ENCODE assay signal across 24 cellular contexts in genomic region chr9:27765931-27766835, GRCh38.
DNase-seq lines count a peak whose midpoint lies in the region; ATAC-seq and TF ChIP-seq lines count a peak whose summit lies in the region.
"Had no signal": no experiment of that assay in that cellular context is flagged by ENCODE, and none has a peak within 500 bp of the region (broad histone marks: within the 10 kb centered on the region; RNA-seq: fewer than 3 reads in every experiment).

No MANE protein-coding gene starts in this region.

- H3K27ac Mint-ChIP-seq in activated CD4-positive, alpha-beta memory T cell treated with anti-CD3 and anti-CD28 coated beads, Interleukin-2, amount 10 ng/mL, durations not matched to agents 7 days and 5 days, result no peak overlapping the region
- H3K27ac Mint-ChIP-seq: activated CD8-positive, alpha-beta T cell treated with anti-CD3 and anti-CD28 coated beads for 36 hours; activated naive CD4-positive, alpha-beta T cell treated with anti-CD3 and anti-CD28 coated beads, Interleukin-2, amount 50 U/mL, for 24 hours; activated T-helper 17 cell treated with anti-CD3 and anti-CD28 coated beads, Interleukin-2, amount 50 U/mL, for 72 hours; B cell; natural killer cell treated with Interleukin-12 subunit alpha and Interleukin-12 subunit beta and Interleukin-15 and Interleukin-18, amount 100 ng/mL, for 72 hours; progenitor cell of endocrine pancreas; stimulated activated naive CD8-positive, alpha-beta T cell treated with anti-CD3 and anti-CD28 coated beads, Interleukin-15, Interleukin-2, amounts not matched to agents 100 ng/mL and 50 ng/mL, for 24 hours had no signal

- peak; percentile 48 for DNase-seq in Jurkat, Clone E6-1 (ENCODE audit: low read depth, low spot score)
- DNase-seq in astrocyte of the hippocampus (ENCODE audit: low read depth, low spot score) (peak; percentile 69), foreskin melanocyte (peak; percentile 77), neuronal stem cell (ENCODE audit: low spot score) (no peak), thyroid gland (no peak), left lobe of liver (ENCODE audit: low spot score) (no peak)
- DNase-seq in activated CD4-positive, alpha-beta memory T cell treated with anti-CD3 and anti-CD28 coated beads, Interleukin-2, amount 10 ng/mL, durations not matched to agents 7 days and 5 days, result no peak
- DNase-seq: activated CD8-positive, alpha-beta T cell treated with anti-CD3 and anti-CD28 coated beads for 36 hours; amygdala; GOT3; left lung; NCI-H1048; NCI-H1694; NCI-H526 treated with DMSO at 0.1 percent for 48 hours; T-helper 1 cell; tibial artery had no signal

- H3K9me3 Mint-ChIP-seq in activated CD4-positive, alpha-beta memory T cell treated with anti-CD3 and anti-CD28 coated beads, Interleukin-2, amount 10 ng/mL, durations not matched to agents 7 days and 5 days, result no peaks in the 10 kb centered on the region
- H3K9me3 Mint-ChIP-seq: activated CD8-positive, alpha-beta T cell treated with anti-CD3 and anti-CD28 coated beads for 36 hours; activated naive CD4-positive, alpha-beta T cell treated with anti-CD3 and anti-CD28 coated beads, Interleukin-2, amount 50 U/mL, for 24 hours; stimulated activated naive CD8-positive, alpha-beta T cell treated with anti-CD3 and anti-CD28 coated beads, Interleukin-15, Interleukin-2, amounts not matched to agents 100 ng/mL and 50 ng/mL, for 24 hours had no signal

- H3K9me3 ChIP-seq in neuronal stem cell (replicated peaks in 1 of 2; ENCODE audit: control insufficient read depth in 2 of 2, insufficient read depth in 1 of 2, low read depth in 1 of 2, low read length in 2 of 2), result peaks cover 0 to 7% of the 10 kb centered on the region in 2 donors
- H3K9me3 ChIP-seq in thyroid gland, result no peaks in the 10 kb centered on the region
- H3K9me3 ChIP-seq: left lung, SJSA1, tibial artery had no signal

- no peak overlapping the region for H3K14ac ChIP-seq in neuronal stem cell (ENCODE audit: low read length)

- H3K9ac ChIP-seq in neuronal stem cell (ENCODE audit: low read depth, low read length, poor library complexity), result no peak overlapping the region

- H3K4me3 ChIP-seq in Jurkat, Clone E6-1 (ENCODE audit: low read length), result no peak overlapping the region
- H3K4me3 ChIP-seq in neuronal stem cell (ENCODE audit: low read length in 2 of 2), result no peak overlapping the region
- H3K4me3 ChIP-seq in thyroid gland (replicated peaks in 1 of 3), result no peak overlapping the region
- H3K4me3 ChIP-seq: left lung, SJSA1, tibial artery had no signal

- H3K36me3 ChIP-seq in neuronal stem cell (replicated peaks in 1 of 2; ENCODE audit: control insufficient read depth in 2 of 2, insufficient read depth in 2 of 2, low read length in 2 of 2) (no peaks in the 10 kb centered on the region), thyroid gland (no peaks in the 10 kb centered on the region)
- H3K36me3 ChIP-seq: left lung, SJSA1, tibial artery had no signal

- H3K27me3 ChIP-seq in neuronal stem cell (ENCODE audit: control insufficient read depth in 3 of 3, insufficient read depth in 3 of 3, low read depth in 1 of 3, low read length in 3 of 3) (peaks cover 0 to 5% (median 0%) of the 10 kb centered on the region in 3 experiments), thyroid gland (no peaks in the 10 kb centered on the region)
- H3K27me3 ChIP-seq: left lung, SJSA1, tibial artery had no signal

- no peak overlapping the region for H3K23ac ChIP-seq in neuronal stem cell (ENCODE audit: low read depth, low read length, poor library complexity)

- no peak overlapping the region for H3K27ac ChIP-seq in neuronal stem cell (replicated peaks; ENCODE audit: low read length)
- no peak overlapping the region for H3K27ac ChIP-seq in thyroid gland
- H3K27ac ChIP-seq: left lung, SJSA1, tibial artery had no signal

- H3K4me1 ChIP-seq in neuronal stem cell (ENCODE audit: control insufficient read depth in 2 of 2, insufficient read depth in 1 of 2, low read depth in 1 of 2, low read length in 2 of 2) (peaks cover 2 to 12% of the 10 kb centered on the region in 2 donors), thyroid gland (no peaks in the 10 kb centered on the region)
- H3K4me1 ChIP-seq: left lung, SJSA1, tibial artery had no signal

- no peak overlapping the region for H2AK5ac ChIP-seq in neuronal stem cell (ENCODE audit: low read depth, low read length)

- no peak for TF ChIP-seq POLR2A in thyroid gland (IDR thresholded peaks at IDR 0.05)

- H3K27me3 Mint-ChIP-seq in activated CD4-positive, alpha-beta memory T cell treated with anti-CD3 and anti-CD28 coated beads, Interleukin-2, amount 10 ng/mL, durations not matched to agents 7 days and 5 days, result no peaks in the 10 kb centered on the region
- H3K27me3 Mint-ChIP-seq: activated CD8-positive, alpha-beta T cell treated with anti-CD3 and anti-CD28 coated beads for 36 hours; B cell; natural killer cell treated with Interleukin-12 subunit alpha and Interleukin-12 subunit beta and Interleukin-15 and Interleukin-18, amount 100 ng/mL, for 72 hours; progenitor cell of endocrine pancreas had no signal

- H4K91ac ChIP-seq in neuronal stem cell (ENCODE audit: low read depth, low read length, poor library complexity), result no peak overlapping the region

- H3K4me3 Mint-ChIP-seq in activated CD4-positive, alpha-beta memory T cell treated with anti-CD3 and anti-CD28 coated beads, Interleukin-2, amount 10 ng/mL, durations not matched to agents 7 days and 5 days, result no peak overlapping the region
- H3K4me3 Mint-ChIP-seq: activated CD8-positive, alpha-beta T cell treated with anti-CD3 and anti-CD28 coated beads for 36 hours; activated naive CD4-positive, alpha-beta T cell treated with anti-CD3 and anti-CD28 coated beads, Interleukin-2, amount 50 U/mL, for 24 hours; activated T-helper 17 cell treated with anti-CD3 and anti-CD28 coated beads, Interleukin-2, amount 50 U/mL, for 72 hours; B cell; natural killer cell treated with Interleukin-12 subunit alpha and Interleukin-12 subunit beta and Interleukin-15 and Interleukin-18, amount 100 ng/mL, for 72 hours; stimulated activated naive CD8-positive, alpha-beta T cell treated with anti-CD3 and anti-CD28 coated beads, Interleukin-15, Interleukin-2, amounts not matched to agents 100 ng/mL and 50 ng/mL, for 24 hours had no signal

- H3K18ac ChIP-seq in neuronal stem cell (ENCODE audit: low read length), result no peak overlapping the region

- no CpG with 5 or more reads among the region's 3 CpGs for WGBS in neuronal stem cell (ENCODE audit: extremely low coverage in 2 of 2, insufficient read length in 2 of 2, insufficient replicate concordance in 1 of 2), 2 donors
- 69 to 75% methylated on average over 3 of the region's 3 CpGs for WGBS in thyroid gland, 2 donors

- CTCF ChIA-PET in activated CD4-positive, alpha-beta memory T cell treated with anti-CD3 and anti-CD28 coated beads, Interleukin-2, amount 10 ng/mL, durations not matched to agents 7 days and 5 days (lab: Charles Lee), result no interaction called here

- TF ChIP-seq CTCF in thyroid gland (IDR thresholded peaks at IDR 0.05), result no peak

- no peak overlapping the region for H3K4me2 ChIP-seq in neuronal stem cell (ENCODE audit: insufficient read depth, low read length, poor library complexity, severe bottlenecking)

- H2BK5ac ChIP-seq in neuronal stem cell (ENCODE audit: low read length), result no peak overlapping the region

- POLR2A ChIA-PET in activated CD4-positive, alpha-beta memory T cell treated with anti-CD3 and anti-CD28 coated beads, Interleukin-2, amount 10 ng/mL, durations not matched to agents 7 days and 5 days (lab: Charles Lee), result no interaction called here

- no peak overlapping the region for H3K4ac ChIP-seq in neuronal stem cell (ENCODE audit: low read length)

- H2BK120ac ChIP-seq in neuronal stem cell (ENCODE audit: low read depth, low read length), result no peak overlapping the region

- H3K36me3 Mint-ChIP-seq in activated CD4-positive, alpha-beta memory T cell treated with anti-CD3 and anti-CD28 coated beads, Interleukin-2, amount 10 ng/mL, durations not matched to agents 7 days and 5 days (ENCODE audit: low read depth), result no peaks in the 10 kb centered on the region
- H3K36me3 Mint-ChIP-seq: activated naive CD4-positive, alpha-beta T cell treated with anti-CD3 and anti-CD28 coated beads, Interleukin-2, amount 50 U/mL, for 24 hours; natural killer cell treated with Interleukin-12 subunit alpha and Interleukin-12 subunit beta and Interleukin-15 and Interleukin-18, amount 100 ng/mL, for 72 hours had no signal

- no peaks in the 10 kb centered on the region for H3K4me1 Mint-ChIP-seq in activated CD4-positive, alpha-beta memory T cell treated with anti-CD3 and anti-CD28 coated beads, Interleukin-2, amount 10 ng/mL, durations not matched to agents 7 days and 5 days
- H3K4me1 Mint-ChIP-seq: activated naive CD4-positive, alpha-beta T cell treated with anti-CD3 and anti-CD28 coated beads, Interleukin-2, amount 50 U/mL, for 24 hours; activated T-helper 17 cell treated with anti-CD3 and anti-CD28 coated beads, Interleukin-2, amount 50 U/mL, for 72 hours; B cell had no signal

- H4K8ac ChIP-seq in neuronal stem cell (ENCODE audit: low read depth, low read length), result no peak overlapping the region

- no peaks in the 10 kb centered on the region for H3K79me1 ChIP-seq in neuronal stem cell (ENCODE audit: low read depth, low read length)

- no peak overlapping the region for H2BK12ac ChIP-seq in neuronal stem cell (ENCODE audit: low read length)

- no peak overlapping the region for H2BK15ac ChIP-seq in neuronal stem cell (ENCODE audit: low read length)

- no peak for ATAC-seq in left lobe of liver
- ATAC-seq: activated CD4-positive, CD25-positive, alpha-beta regulatory T cell treated with anti-CD3 and anti-CD28 coated beads, Interleukin-2, amount 50 U/mL, for 24 hours; activated CD8-positive, alpha-beta T cell treated with anti-CD3 and anti-CD28 coated beads for 36 hours; left lung; natural killer cell treated with Interleukin-12 subunit alpha and Interleukin-12 subunit beta and Interleukin-15 and Interleukin-18, amount 100 ng/mL, for 72 hours had no signal

- peak overlapping the region; percentile 60 for H2AFZ ChIP-seq in neuronal stem cell (ENCODE audit: low read length)

- intact Hi-C loops in thyroid gland (cut with DNase I), result no loop called here

Comparison
In these comparisons a context has a peak if more than half of its experiments do, and no peak if none do; other contexts are left out.
1. DNase-seq: peak in Jurkat, Clone E6-1 (single experiment), astrocyte of the hippocampus (single experiment) and foreskin melanocyte (single experiment); none in neuronal stem cell (single experiment), thyroid gland (0 of 2), left lobe of liver (single experiment) and activated CD4-positive, alpha-beta memory T cell treated with anti-CD3 and anti-CD28 coated beads, Interleukin-2, amount 10 ng/mL, durations not matched to agents 7 days and 5 days (single experiment).